In genomic region chr5:88678780-88679491, GRCh38 we compare ENCODE assay signal across 17 cellular contexts.
A peak's percentile ranks its signal among the peaks of the same experiment; 100 is the strongest.
DNase-seq lines count a peak whose midpoint lies in the region; ATAC-seq and TF ChIP-seq lines count a peak whose summit lies in the region.
"Had no signal": no experiment of that assay in that cellular context is flagged by ENCODE, and none has a peak within 500 bp of the region (broad histone marks: within the 10 kb centered on the region; RNA-seq: fewer than 3 reads in every experiment).

No MANE protein-coding gene starts in this region.

- H3K4me3 ChIP-seq in Panc1 (ENCODE audit: low read depth in 2 of 2, low read length in 2 of 2): peak overlapping the region; percentile 12 to 37; a peak in 3 of 4 replicates
- H3K4me3 ChIP-seq in coronary artery: peak overlapping the region; percentile 33
- H3K4me3 ChIP-seq in osteoblast (ENCODE audit: insufficient read depth, low read length): no peak overlapping the region
- H3K4me3 ChIP-seq in mucosa of descending colon: no peak overlapping the region
- H3K4me3 ChIP-seq: A549, hepatocyte had no signal

- no peaks in the 10 kb centered on the region for H3K27me3 ChIP-seq in Panc1 (ENCODE audit: control insufficient read depth, insufficient read depth, low read length)
- H3K27me3 ChIP-seq in osteoblast (ENCODE audit: insufficient read depth, low read length): peaks cover 97% of the 10 kb centered on the region

- POLR2A ChIA-PET in Panc1 (lab: Charles Lee): interaction anchor here (0.6 kb wide), 1 partner anchor 536 kb away, joined by 5 read pairs; no protein-coding TSS in a partner anchor

- H3K4me1 Mint-ChIP-seq in T-helper 2 cell treated with Interferon-gamma antibody and Interleukin-4, amounts not matched to agents 5 μg/mL and 100 μg/mL, for 36 hours (ENCODE audit: low read depth): peaks cover 17% of the 10 kb centered on the region

- H3K4me2 ChIP-seq in osteoblast (ENCODE audit: insufficient read depth, low read length): no peak overlapping the region
- H3K4me2 ChIP-seq: A549 had no signal

- H3K9me3 ChIP-seq in Panc1 (ENCODE audit: control insufficient read depth, insufficient read depth, low read depth, low read length) (no peaks in the 10 kb centered on the region), osteoblast (ENCODE audit: low read depth, low read length) (no peaks in the 10 kb centered on the region), mucosa of descending colon (no peaks in the 10 kb centered on the region)
- H3K9me3 ChIP-seq: A549 had no signal

- H3K4me1 ChIP-seq in Panc1 (ENCODE audit: control insufficient read depth, insufficient read depth, low read length) (peaks cover 19% of the 10 kb centered on the region), osteoblast (ENCODE audit: insufficient read depth, low read length) (peaks cover 3% of the 10 kb centered on the region), mucosa of descending colon (ENCODE audit: low read depth) (peaks cover 11% of the 10 kb centered on the region)

- ATAC-seq in Panc1: no peak
- ATAC-seq in mucosa of descending colon: no peak
- ATAC-seq in HG02678 (IDR thresholded peaks at IDR 0.05; ENCODE audit: unreplicated experiment): no peak
- ATAC-seq: A549; activated naive CD4-positive, alpha-beta T cell treated with anti-CD3 and anti-CD28 coated beads, Interleukin-2, amount 50 U/mL, for 72 hours; esophagus mucosa; left ventricle myocardium superior had no signal

- DNase-seq in T-helper 2 cell treated with Interferon-gamma antibody and Interleukin-4, amounts not matched to agents 5 μg/mL and 100 μg/mL, for 36 hours (ENCODE audit: low spot score): no peak
- DNase-seq in T-helper 2 cell: no peak
- DNase-seq in Panc1 (ENCODE audit: low read depth, low spot score): no peak
- no peak for DNase-seq in coronary artery (ENCODE audit: low spot score)
- peak; percentile 18 for DNase-seq in osteoblast (ENCODE audit: insufficient read length, low spot score, missing footprints)
- no peak for DNase-seq in mucosa of descending colon
- no peak for DNase-seq in NCI-H2107 (lab: John Stamatoyannopoulos, UW)
- DNase-seq: left ventricle myocardium superior; NK-92 treated with Interleukin-12 subunit alpha and Interleukin-12 subunit beta, amount 100 ng/mL, for 24 hours; SIG-M5; small intestine had no signal

- in situ Hi-C loops in Panc1 (cut with HindIII; ENCODE audit: low pct_unique_long_range_greater_than_20kb, low sequenced_read_pairs): loop anchor here (25.0 kb wide), 1 partner anchor 917 kb away; no protein-coding TSS in a partner anchor

- H3K79me2 ChIP-seq in osteoblast (ENCODE audit: insufficient read depth, low read length): no peaks in the 10 kb centered on the region
- H3K79me2 ChIP-seq: hepatocyte had no signal

- peaks cover 87% of the 10 kb centered on the region for H3K27me3 Mint-ChIP-seq in T-helper 2 cell treated with Interferon-gamma antibody and Interleukin-4, amounts not matched to agents 5 μg/mL and 100 μg/mL, for 36 hours (ENCODE audit: low read depth)

- peaks cover 4% of the 10 kb centered on the region for H3K9me3 Mint-ChIP-seq in T-helper 2 cell treated with Interferon-gamma antibody and Interleukin-4, amounts not matched to agents 5 μg/mL and 100 μg/mL, for 36 hours

- peaks cover 3% of the 10 kb centered on the region for H3K36me3 Mint-ChIP-seq in T-helper 2 cell treated with Interferon-gamma antibody and Interleukin-4, amounts not matched to agents 5 μg/mL and 100 μg/mL, for 36 hours (ENCODE audit: low read depth)

- no peak overlapping the region for H2AFZ ChIP-seq in osteoblast (ENCODE audit: low read length)
- H2AFZ ChIP-seq: hepatocyte had no signal

- intact Hi-C loops in Panc1 (cut with micrococcal nuclease; ENCODE audit: unreplicated experiment) (no loop called here), mucosa of descending colon (cut with DNase I, micrococcal nuclease) (no loop called here)

- TF ChIP-seq CTCF in Panc1 (IDR thresholded peaks at IDR 0.05) (no peak), coronary artery (IDR thresholded peaks at IDR 0.05) (no peak), osteoblast (IDR thresholded peaks at IDR 0.05; ENCODE audit: extremely low read depth, low read depth, low read length) (no peak), mucosa of descending colon (IDR thresholded peaks at IDR 0.05) (no peak)

- CTCF ChIA-PET in Panc1 (lab: Charles Lee): no interaction called here

- no TSS peak for BruUV-seq in Panc1 (replicated peaks; lab: Mats Ljungman, UMichigan)

- H3K4me3 Mint-ChIP-seq in T-helper 2 cell treated with Interferon-gamma antibody and Interleukin-4, amounts not matched to agents 5 μg/mL and 100 μg/mL, for 36 hours: peak overlapping the region; percentile 5

- peak overlapping the region; percentile 56 for H3K27ac Mint-ChIP-seq in T-helper 2 cell treated with Interferon-gamma antibody and Interleukin-4, amounts not matched to agents 5 μg/mL and 100 μg/mL, for 36 hours
- H3K27ac Mint-ChIP-seq: activated naive CD4-positive, alpha-beta T cell treated with anti-CD3 and anti-CD28 coated beads, Interleukin-2, amount 50 U/mL, for 72 hours had no signal

- H3K27ac ChIP-seq in Panc1 (ENCODE audit: low read length) (peak overlapping the region; percentile 69), coronary artery (no peak overlapping the region), osteoblast (ENCODE audit: low read depth, low read length) (no peak overlapping the region)
- H3K27ac ChIP-seq: A549, hepatocyte, VCaP had no signal

- H4K20me1 ChIP-seq in osteoblast (ENCODE audit: insufficient read depth, low read length): no peaks in the 10 kb centered on the region

- H3K36me3 ChIP-seq in Panc1 (ENCODE audit: control insufficient read depth, insufficient read depth, low read length) (no peaks in the 10 kb centered on the region), osteoblast (ENCODE audit: insufficient read depth, low read length) (no peaks in the 10 kb centered on the region), mucosa of descending colon (ENCODE audit: low read depth) (no peaks in the 10 kb centered on the region)

Comparison
In these comparisons a context has a peak if more than half of its experiments do, and no peak if none do; other contexts are left out.
1. H3K4me3 ChIP-seq: peak in Panc1 (2 of 2) and coronary artery (single experiment); none in osteoblast (single experiment) and mucosa of descending colon (single experiment).